In the genomic region with DNA sequence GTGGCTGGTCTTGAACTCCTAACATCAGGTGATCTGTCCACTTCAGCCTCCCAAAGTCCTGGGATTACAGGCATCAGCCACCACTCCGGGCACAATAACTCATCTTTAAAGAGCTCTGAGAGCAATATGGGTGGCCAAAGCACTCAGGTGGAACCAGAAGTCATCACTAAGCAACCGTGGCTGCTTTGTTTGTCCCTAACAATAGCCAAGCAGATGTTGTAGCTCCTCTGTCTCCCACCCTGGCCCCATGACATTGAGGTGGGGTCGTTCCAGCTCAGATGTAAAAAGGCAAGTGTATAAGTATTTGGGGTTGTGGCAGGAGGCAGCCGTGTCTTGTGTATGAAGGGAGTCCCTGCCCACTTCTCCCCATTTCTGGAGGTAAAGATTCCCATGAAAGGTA, we compare ENCODE assay signal across 21 cellular contexts. TPM values are rescaled to one million over a fixed set of nuclear protein-coding genes. Genes with fewer than 3 reads are reported as not detected.
"Had no signal": no experiment of that assay in that cellular context is flagged by ENCODE, and none has a peak within 500 bp of the region (broad histone marks: within the 10 kb centered on the region; RNA-seq: fewer than 3 reads in every experiment).

No MANE protein-coding gene starts in this region.

- H3K9me3 ChIP-seq: body of pancreas, right lobe of liver, thoracic aorta, upper lobe of right lung had no signal

- H3K4me1 ChIP-seq: upper lobe of right lung had no signal

- H3K4me3 Mint-ChIP-seq: activated CD4-positive, alpha-beta T cell treated with anti-CD3 and anti-CD28 coated beads, Interleukin-2, amount 10 ng/mL, durations not matched to agents 7 days and 5 days; activated naive CD8-positive, alpha-beta T cell treated with anti-CD3 and anti-CD28 coated beads for 36 hours; activated T-cell treated with anti-CD3 and anti-CD28 coated beads, Interleukin-2, amount 50 U/mL, for 72 hours; WTC11 had no signal

- H3K4me1 Mint-ChIP-seq: WTC11 had no signal

- H3K27me3 Mint-ChIP-seq: activated CD4-positive, alpha-beta T cell treated with anti-CD3 and anti-CD28 coated beads, Interleukin-2, amount 10 ng/mL, durations not matched to agents 7 days and 5 days; activated naive CD8-positive, alpha-beta T cell treated with anti-CD3 and anti-CD28 coated beads for 36 hours had no signal

- H3K36me3 ChIP-seq: right lobe of liver, thoracic aorta, upper lobe of right lung had no signal

- H3K4me3 ChIP-seq: body of pancreas, coronary artery, esophagus squamous epithelium, right lobe of liver, thoracic aorta, upper lobe of right lung had no signal

- H3K9me3 Mint-ChIP-seq: activated CD4-positive, alpha-beta T cell treated with anti-CD3 and anti-CD28 coated beads, Interleukin-2, amount 10 ng/mL, durations not matched to agents 7 days and 5 days; WTC11 had no signal

- H3K27me3 ChIP-seq: body of pancreas, esophagus squamous epithelium, right lobe of liver, upper lobe of right lung had no signal

- H3K27ac Mint-ChIP-seq: activated CD4-positive, alpha-beta T cell treated with anti-CD3 and anti-CD28 coated beads, Interleukin-2, amount 10 ng/mL, durations not matched to agents 7 days and 5 days; activated naive CD8-positive, alpha-beta T cell treated with anti-CD3 and anti-CD28 coated beads for 36 hours; activated T-cell treated with anti-CD3 and anti-CD28 coated beads, Interleukin-2, amount 50 U/mL, for 72 hours; WTC11 had no signal

- H3K36me3 Mint-ChIP-seq: WTC11 had no signal

- FAIRE-seq: TTC549 had no signal

- DNase-seq: activated CD4-positive, alpha-beta T cell treated with anti-CD3 and anti-CD28 coated beads, Interleukin-2, amount 10 ng/mL, durations not matched to agents 7 days and 5 days; activated naive CD8-positive, alpha-beta T cell treated with anti-CD3 and anti-CD28 coated beads for 36 hours; caudate nucleus; esophagus squamous epithelium; left ventricle myocardium superior; upper lobe of right lung had no signal

- H3K27ac ChIP-seq: body of pancreas, coronary artery, esophagus squamous epithelium, right lobe of liver, thoracic aorta, upper lobe of right lung had no signal

RNA-seq across cellular contexts. Expression of a gene that starts 3.7 kb away (rescaled TPM):
- total RNA-seq: activated CD4-positive, alpha-beta T cell treated with anti-CD3 and anti-CD28 coated beads, Interleukin-2, amount 10 ng/mL, durations not matched to agents 7 days and 5 days; activated naive CD8-positive, alpha-beta T cell treated with anti-CD3 and anti-CD28 coated beads for 36 hours; activated T-cell treated with anti-CD3 and anti-CD28 coated beads, Interleukin-2, amount 50 U/mL, for 72 hours; endothelial cell of umbilical vein; fibroblast of villous mesenchyme; glomerular endothelial cell; kidney epithelial cell; osteocyte; pulmonary artery endothelial cell; T-helper 2 cell treated with Interferon-gamma antibody and Interleukin-4, amounts not matched to agents 100 ng/mL and 5 ng/mL, for 36 hours; WTC11 had no signal
- polyA plus RNA-seq: endothelial cell of umbilical vein, neural cell had no signal
